ENCODE assay signal across 1 cellular context in the genomic region with DNA sequence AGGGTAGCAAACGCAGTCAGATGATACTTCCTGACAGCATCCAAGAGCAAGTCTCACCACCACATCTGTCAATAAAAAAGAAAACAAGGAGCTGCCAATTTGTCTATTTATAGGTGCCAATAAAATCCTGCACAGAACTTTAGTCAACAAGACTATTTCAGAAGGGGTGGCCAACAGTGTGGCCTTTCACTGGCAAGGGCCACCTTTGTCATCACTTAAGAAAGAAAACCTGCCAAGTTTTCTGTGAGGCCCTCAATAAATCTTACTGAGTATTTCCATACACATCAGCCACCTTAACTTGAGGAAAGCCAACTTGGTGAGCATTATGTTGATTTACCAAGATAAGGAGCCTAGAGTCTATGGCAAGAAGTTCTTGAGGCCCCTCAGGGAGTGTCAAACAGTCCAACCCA.
TF ChIP-seq lines count a peak whose summit lies in the region.

No MANE protein-coding gene starts in this region.

TF ChIP-seq in HEK293, 187 proteins besides CTCF, POLR2A, EP300 and RAD21 (continued from another document):
- TF ChIP-seq, protein P1, sequence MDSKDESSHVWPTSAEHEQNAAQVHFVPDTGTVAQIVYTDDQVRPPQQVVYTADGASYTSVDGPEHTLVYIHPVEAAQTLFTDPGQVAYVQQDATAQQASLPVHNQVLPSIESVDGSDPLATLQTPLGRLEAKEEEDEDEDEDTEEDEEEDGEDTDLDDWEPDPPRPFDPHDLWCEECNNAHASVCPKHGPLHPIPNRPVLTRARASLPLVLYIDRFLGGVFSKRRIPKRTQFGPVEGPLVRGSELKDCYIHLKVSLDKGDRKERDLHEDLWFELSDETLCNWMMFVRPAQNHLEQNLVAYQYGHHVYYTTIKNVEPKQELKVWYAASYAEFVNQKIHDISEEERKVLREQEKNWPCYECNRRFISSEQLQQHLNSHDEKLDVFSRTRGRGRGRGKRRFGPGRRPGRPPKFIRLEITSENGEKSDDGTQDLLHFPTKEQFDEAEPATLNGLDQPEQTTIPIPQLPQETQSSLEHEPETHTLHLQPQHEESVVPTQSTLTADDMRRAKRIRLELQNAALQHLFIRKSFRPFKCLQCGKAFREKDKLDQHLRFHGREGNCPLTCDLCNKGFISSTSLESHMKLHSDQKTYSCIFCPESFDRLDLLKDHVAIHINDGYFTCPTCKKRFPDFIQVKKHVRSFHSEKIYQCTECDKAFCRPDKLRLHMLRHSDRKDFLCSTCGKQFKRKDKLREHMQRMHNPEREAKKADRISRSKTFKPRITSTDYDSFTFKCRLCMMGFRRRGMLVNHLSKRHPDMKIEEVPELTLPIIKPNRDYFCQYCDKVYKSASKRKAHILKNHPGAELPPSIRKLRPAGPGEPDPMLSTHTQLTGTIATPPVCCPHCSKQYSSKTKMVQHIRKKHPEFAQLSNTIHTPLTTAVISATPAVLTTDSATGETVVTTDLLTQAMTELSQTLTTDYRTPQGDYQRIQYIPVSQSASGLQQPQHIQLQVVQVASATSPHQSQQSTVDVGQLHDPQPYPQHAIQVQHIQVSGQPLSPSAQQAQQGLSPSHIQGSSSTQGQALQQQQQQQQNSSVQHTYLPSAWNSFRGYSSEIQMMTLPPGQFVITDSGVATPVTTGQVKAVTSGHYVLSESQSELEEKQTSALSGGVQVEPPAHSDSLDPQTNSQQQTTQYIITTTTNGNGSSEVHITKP (tag by site-specific recombination; IDR thresholded peaks at IDR 0.05) = peak; percentile 34; the same call in 1 of the 2 replicates
- no peak for TF ChIP-seq ZNF514 (tag by site-specific recombination; IDR thresholded peaks at IDR 0.05)
- TF ChIP-seq SP2 (tag by site-specific recombination; IDR thresholded peaks at IDR 0.05) = no peak
- TF ChIP-seq SP7 (tag by site-specific recombination; IDR thresholded peaks at IDR 0.05) = no peak
- TF ChIP-seq ZXDB (tag by site-specific recombination; IDR thresholded peaks at IDR 0.05) = peak; percentile 21; the same call in 1 of the 2 replicates
- TF ChIP-seq OSR2 (tag by site-specific recombination; IDR thresholded peaks at IDR 0.05) = 0 out of 2 replicates have a peak, but pooled peaks have one; percentile 20
- TF ChIP-seq MZF1 (tag by site-specific recombination; IDR thresholded peaks at IDR 0.05; ENCODE audit: borderline replicate concordance) = 0 out of 2 replicates have a peak, but pooled peaks have one; percentile 27
- TF ChIP-seq, protein P2, sequence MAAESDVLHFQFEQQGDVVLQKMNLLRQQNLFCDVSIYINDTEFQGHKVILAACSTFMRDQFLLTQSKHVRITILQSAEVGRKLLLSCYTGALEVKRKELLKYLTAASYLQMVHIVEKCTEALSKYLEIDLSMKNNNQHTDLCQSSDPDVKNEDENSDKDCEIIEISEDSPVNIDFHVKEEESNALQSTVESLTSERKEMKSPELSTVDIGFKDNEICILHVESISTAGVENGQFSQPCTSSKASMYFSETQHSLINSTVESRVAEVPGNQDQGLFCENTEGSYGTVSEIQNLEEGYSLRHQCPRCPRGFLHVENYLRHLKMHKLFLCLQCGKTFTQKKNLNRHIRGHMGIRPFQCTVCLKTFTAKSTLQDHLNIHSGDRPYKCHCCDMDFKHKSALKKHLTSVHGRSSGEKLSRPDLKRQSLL (tag by site-specific recombination; IDR thresholded peaks at IDR 0.05) = 0 out of 2 replicates have a peak, but pooled peaks have one; percentile 37
- TF ChIP-seq ZNF792 (tag by site-specific recombination; IDR thresholded peaks at IDR 0.05) = no peak
- TF ChIP-seq BCL11A (tag by site-specific recombination; IDR thresholded peaks at IDR 0.05; ENCODE audit: low read depth) = no peak
- TF ChIP-seq, protein P3, sequence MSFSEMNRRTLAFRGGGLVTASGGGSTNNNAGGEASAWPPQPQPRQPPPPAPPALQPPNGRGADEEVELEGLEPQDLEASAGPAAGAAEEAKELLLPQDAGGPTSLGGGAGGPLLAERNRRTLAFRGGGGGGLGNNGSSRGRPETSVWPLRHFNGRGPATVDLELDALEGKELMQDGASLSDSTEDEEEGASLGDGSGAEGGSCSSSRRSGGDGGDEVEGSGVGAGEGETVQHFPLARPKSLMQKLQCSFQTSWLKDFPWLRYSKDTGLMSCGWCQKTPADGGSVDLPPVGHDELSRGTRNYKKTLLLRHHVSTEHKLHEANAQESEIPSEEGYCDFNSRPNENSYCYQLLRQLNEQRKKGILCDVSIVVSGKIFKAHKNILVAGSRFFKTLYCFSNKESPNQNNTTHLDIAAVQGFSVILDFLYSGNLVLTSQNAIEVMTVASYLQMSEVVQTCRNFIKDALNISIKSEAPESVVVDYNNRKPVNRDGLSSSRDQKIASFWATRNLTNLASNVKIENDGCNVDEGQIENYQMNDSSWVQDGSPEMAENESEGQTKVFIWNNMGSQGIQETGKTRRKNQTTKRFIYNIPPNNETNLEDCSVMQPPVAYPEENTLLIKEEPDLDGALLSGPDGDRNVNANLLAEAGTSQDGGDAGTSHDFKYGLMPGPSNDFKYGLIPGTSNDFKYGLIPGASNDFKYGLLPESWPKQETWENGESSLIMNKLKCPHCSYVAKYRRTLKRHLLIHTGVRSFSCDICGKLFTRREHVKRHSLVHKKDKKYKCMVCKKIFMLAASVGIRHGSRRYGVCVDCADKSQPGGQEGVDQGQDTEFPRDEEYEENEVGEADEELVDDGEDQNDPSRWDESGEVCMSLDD (tag by site-specific recombination; IDR thresholded peaks at IDR 0.05) = no peak
- no peak for TF ChIP-seq ZNF221 (tag by site-specific recombination; IDR thresholded peaks at IDR 0.05; ENCODE audit: borderline replicate concordance)
- TF ChIP-seq ZNF133 (tag by site-specific recombination; IDR thresholded peaks at IDR 0.05) = no peak
- no peak for TF ChIP-seq ZNF433 (tag by site-specific recombination; IDR thresholded peaks at IDR 0.05; ENCODE audit: low read depth)
- no peak for TF ChIP-seq ZNF529 (tag by site-specific recombination; IDR thresholded peaks at IDR 0.05; ENCODE audit: insufficient replicate concordance)
- no peak for TF ChIP-seq ZNF16 (tag by site-specific recombination; IDR thresholded peaks at IDR 0.05; ENCODE audit: low read depth)
- TF ChIP-seq KLF9 (tag by site-specific recombination; IDR thresholded peaks at IDR 0.05; ENCODE audit: low read depth) = no peak
- TF ChIP-seq, protein P4, sequence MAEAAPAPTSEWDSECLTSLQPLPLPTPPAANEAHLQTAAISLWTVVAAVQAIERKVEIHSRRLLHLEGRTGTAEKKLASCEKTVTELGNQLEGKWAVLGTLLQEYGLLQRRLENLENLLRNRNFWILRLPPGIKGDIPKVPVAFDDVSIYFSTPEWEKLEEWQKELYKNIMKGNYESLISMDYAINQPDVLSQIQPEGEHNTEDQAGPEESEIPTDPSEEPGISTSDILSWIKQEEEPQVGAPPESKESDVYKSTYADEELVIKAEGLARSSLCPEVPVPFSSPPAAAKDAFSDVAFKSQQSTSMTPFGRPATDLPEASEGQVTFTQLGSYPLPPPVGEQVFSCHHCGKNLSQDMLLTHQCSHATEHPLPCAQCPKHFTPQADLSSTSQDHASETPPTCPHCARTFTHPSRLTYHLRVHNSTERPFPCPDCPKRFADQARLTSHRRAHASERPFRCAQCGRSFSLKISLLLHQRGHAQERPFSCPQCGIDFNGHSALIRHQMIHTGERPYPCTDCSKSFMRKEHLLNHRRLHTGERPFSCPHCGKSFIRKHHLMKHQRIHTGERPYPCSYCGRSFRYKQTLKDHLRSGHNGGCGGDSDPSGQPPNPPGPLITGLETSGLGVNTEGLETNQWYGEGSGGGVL (tag by site-specific recombination; IDR thresholded peaks at IDR 0.05) = no peak
- TF ChIP-seq, protein P5, sequence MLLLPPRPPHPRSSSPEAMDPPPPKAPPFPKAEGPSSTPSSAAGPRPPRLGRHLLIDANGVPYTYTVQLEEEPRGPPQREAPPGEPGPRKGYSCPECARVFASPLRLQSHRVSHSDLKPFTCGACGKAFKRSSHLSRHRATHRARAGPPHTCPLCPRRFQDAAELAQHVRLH (tag by site-specific recombination; IDR thresholded peaks at IDR 0.05) = no peak
- no peak for TF ChIP-seq ZFHX2 (tag by site-specific recombination; conservative IDR thresholded peaks at IDR 0.05)
- TF ChIP-seq ZNF341 (tag by site-specific recombination; IDR thresholded peaks at IDR 0.05; ENCODE audit: low read depth) = no peak
- TF ChIP-seq ZNF416 (tag by site-specific recombination; IDR thresholded peaks at IDR 0.05) = no peak
